8 cellular contexts compared by ENCODE assay signal in genomic region chr11:7548659-7549283, GRCh38. TPM values are rescaled to one million over a fixed set of nuclear protein-coding genes. Genes with fewer than 3 reads are reported as not detected.
DNase-seq lines count a peak whose midpoint lies in the region; ATAC-seq, FAIRE-seq and TF ChIP-seq lines count a peak whose summit lies in the region.

No MANE protein-coding gene starts in this region.

- RAD21 ChIA-PET in GM12878 (lab: Charles Lee; ENCODE audit: unreplicated experiment): interaction anchor here (1.0 to 6.3 kb wide), 10 partner anchors 11 to 196 kb away, joined by 3 to 46 read pairs (median 5); partner anchors contain the start of gene PPFIBP2

- BruUV-seq in GM12878 (replicated peaks; lab: Mats Ljungman, UMichigan): no TSS peak

- H3K27ac ChIP-seq in GM12878 (ENCODE audit: control insufficient read depth, insufficient read depth) (no peak overlapping the region; the same call in 1 of the 2 replicates), osteoblast (ENCODE audit: low read depth, low read length) (no peak overlapping the region)

- H3K9ac ChIP-seq in GM12878 (ENCODE audit: control insufficient read depth, insufficient read depth, low read length): no peak overlapping the region

- H4K20me1 ChIP-seq in GM12878 (ENCODE audit: control insufficient read depth, insufficient read depth): no peaks in the 10 kb centered on the region; the same call in none of the 2 replicates
- no peaks in the 10 kb centered on the region for H4K20me1 ChIP-seq in osteoblast (ENCODE audit: insufficient read depth, low read length)

- CTCF ChIA-PET in GM12878 (lab: Yijun Ruan, JAX): interaction anchor here (0.8 to 4.6 kb wide), 21 partner anchors 9 to 196 kb away, joined by 3 to 33 read pairs (median 4); partner anchors contain the start of gene PPFIBP2

- no peak for TF ChIP-seq POLR2A in GM12878 (IDR thresholded peaks at IDR 0.05; ENCODE audit: low read depth, low read length)

- H3K4me1 Mint-ChIP-seq in stimulated activated naive B cell treated with anti-CD40 and anti-IgM and Interleukin-4, amounts not matched to agents 10 μg/mL and 1 μg/mL and 100 μg/mL, for 72 hours: peaks cover 36 to 48% of the 10 kb centered on the region in 2 donors
- H3K4me1 Mint-ChIP-seq in mesothelial cell of epicardium: peaks cover 33% of the 10 kb centered on the region

- peak; percentile 79 for TF ChIP-seq RAD21 in GM12878 (IDR thresholded peaks at IDR 0.05; ENCODE audit: insufficient read depth, low read depth, low read length)

- H3K4me3 ChIP-seq in GM12875 (ENCODE audit: low read depth, low read length) (no peak overlapping the region), GM12878 (no peak overlapping the region), osteoblast (ENCODE audit: insufficient read depth, low read length) (no peak overlapping the region)

- no peak for FAIRE-seq in GM12878 (lab: Jason Lieb, UNC)

- POLR2A ChIA-PET in GM12878 (lab: Charles Lee): interaction anchor here (1.4 to 2.1 kb wide), 2 partner anchors 28 to 35 kb away, joined by 3 to 7 read pairs; partner anchors contain the start of gene PPFIBP2

- no peaks in the 10 kb centered on the region for H3K27me3 Mint-ChIP-seq in stimulated activated naive B cell treated with anti-CD40 and anti-IgM and Interleukin-4, amounts not matched to agents 10 μg/mL and 1 μg/mL and 100 μg/mL, for 72 hours
- no peaks in the 10 kb centered on the region for H3K27me3 Mint-ChIP-seq in mesothelial cell of epicardium (ENCODE audit: low read depth)

- in situ Hi-C loops in GM12878 (cut with MboI): no loop called here

- no peak for TF ChIP-seq EP300 in GM12878 (IDR thresholded peaks at IDR 0.05; ENCODE audit: borderline replicate concordance in 1 of 2, control insufficient read depth in 1 of 2, low read depth in 2 of 2, low read length in 2 of 2)

- 61% methylated on average over 7 of the region's 7 CpGs for WGBS in GM12878 (ENCODE audit: insufficient coverage, insufficient replicate concordance, low lambda C conversion rate, missing lambda C conversion rate)

- DNase-seq in GM12878 (ENCODE audit: low read depth, low spot score): no peak
- DNase-seq in stimulated activated naive B cell treated with anti-CD40 and anti-IgM and Interleukin-4, amounts not matched to agents 10 μg/mL and 1 μg/mL and 100 μg/mL, for 72 hours: peak; percentile 29
- DNase-seq in NCI-H524 treated with DMSO at 0.1 percent for 48 hours (lab: John Stamatoyannopoulos, UW): no peak
- no peak for DNase-seq in osteoblast (ENCODE audit: insufficient read length, low spot score, missing footprints)
- no peak for DNase-seq in mesothelial cell of epicardium (ENCODE audit: low spot score in 2 of 2, unreplicated experiment in 2 of 2)

- SMC1A ChIA-PET in GM12878 (lab: Charles Lee; ENCODE audit: uncharacterized antibody, unreplicated experiment): interaction anchor here (1.0 to 7.8 kb wide), 10 partner anchors 15 to 195 kb away, joined by 3 to 60 read pairs (median 4); partner anchors contain the start of gene PPFIBP2

- H3K4me1 ChIP-seq in GM12878 (ENCODE audit: control insufficient read depth, insufficient read depth, low read length) (peaks cover 7% of the 10 kb centered on the region), osteoblast (ENCODE audit: insufficient read depth, low read length) (peaks cover 12% of the 10 kb centered on the region)

- peaks cover 52% of the 10 kb centered on the region for H3K79me2 ChIP-seq in GM12878 (ENCODE audit: control insufficient read depth, insufficient read depth, low read length)
- no peaks in the 10 kb centered on the region for H3K79me2 ChIP-seq in osteoblast (ENCODE audit: insufficient read depth, low read length)

- no peaks in the 10 kb centered on the region for H3K9me3 Mint-ChIP-seq in stimulated activated naive B cell treated with anti-CD40 and anti-IgM and Interleukin-4, amounts not matched to agents 10 μg/mL and 1 μg/mL and 100 μg/mL, for 72 hours
- no peaks in the 10 kb centered on the region for H3K9me3 Mint-ChIP-seq in mesothelial cell of epicardium

- H3K4me2 ChIP-seq in GM12878 (ENCODE audit: control insufficient read depth, insufficient read depth) (no peak overlapping the region), osteoblast (ENCODE audit: insufficient read depth, low read length) (no peak overlapping the region)

- H3K27me3 ChIP-seq in GM12878 (replicated peaks in 1 of 2; ENCODE audit: control insufficient read depth in 2 of 2, insufficient read depth in 2 of 2, low read length in 1 of 2): no peaks in the 10 kb centered on the region
- no peaks in the 10 kb centered on the region for H3K27me3 ChIP-seq in osteoblast (ENCODE audit: insufficient read depth, low read length)

- intact Hi-C loops in GM12878 (cut with micrococcal nuclease; ENCODE audit: unreplicated experiment): loop anchor here (1.0 to 2.0 kb wide), 2 partner anchors 35 to 116 kb away; partner anchors contain the start of gene PPFIBP2

- TF ChIP-seq CTCF in GM12875 (IDR thresholded peaks at IDR 0.05; ENCODE audit: borderline replicate concordance, insufficient read depth, low read depth, low read length) (peak; percentile 82), GM12878 (IDR thresholded peaks at IDR 0.05 in 2 of 3, conservative IDR thresholded peaks at IDR 0.05 in 1 of 3; ENCODE audit: control insufficient read depth in 2 of 3, extremely low read depth in 1 of 3, insufficient read depth in 1 of 3, low read depth in 3 of 3, low read length in 3 of 3) (peak; percentile 70 to 75 (median 74)), osteoblast (IDR thresholded peaks at IDR 0.05; ENCODE audit: extremely low read depth, low read depth, low read length) (no peak), mesothelial cell of epicardium (IDR thresholded peaks at IDR 0.05; ENCODE audit: unreplicated experiment) (no peak)

- H2AFZ ChIP-seq in GM12878 (ENCODE audit: control insufficient read depth, low read depth, low read length): no peak overlapping the region
- no peak overlapping the region for H2AFZ ChIP-seq in osteoblast (ENCODE audit: low read length)

- no peak overlapping the region for H3K4me3 Mint-ChIP-seq in stimulated activated naive B cell treated with anti-CD40 and anti-IgM and Interleukin-4, amounts not matched to agents 10 μg/mL and 1 μg/mL and 100 μg/mL, for 72 hours
- H3K4me3 Mint-ChIP-seq in mesothelial cell of epicardium: no peak overlapping the region

- H3K9me3 ChIP-seq in GM12878 (replicated peaks; ENCODE audit: control insufficient read depth, insufficient read depth, low read length): no peaks in the 10 kb centered on the region
- no peaks in the 10 kb centered on the region for H3K9me3 ChIP-seq in osteoblast (ENCODE audit: low read depth, low read length)

- ATAC-seq in GM21390 (IDR thresholded peaks at IDR 0.05; ENCODE audit: unreplicated experiment) (peak; percentile 74), HG03558 (IDR thresholded peaks at IDR 0.05; ENCODE audit: extremely low read depth, unreplicated experiment) (peak; percentile 76), GM12878 (peak; percentile 97)
- ATAC-seq in stimulated activated naive B cell treated with anti-CD40 and anti-IgM and Interleukin-4, amounts not matched to agents 10 μg/mL and 1 μg/mL and 100 μg/mL, for 72 hours (replicated peaks): peak; percentile 94 to 95

- H3K36me3 ChIP-seq in GM12878 (ENCODE audit: control insufficient read depth in 2 of 2, insufficient read depth in 2 of 2, low read length in 1 of 2): peaks cover 4 to 20% of the 10 kb centered on the region in 2 experiments; a peak in 3 of 4 replicates
- H3K36me3 ChIP-seq in osteoblast (ENCODE audit: insufficient read depth, low read length): no peaks in the 10 kb centered on the region

- H3K36me3 Mint-ChIP-seq in stimulated activated naive B cell treated with anti-CD40 and anti-IgM and Interleukin-4, amounts not matched to agents 10 μg/mL and 1 μg/mL and 100 μg/mL, for 72 hours: peaks cover 38 to 73% of the 10 kb centered on the region in 2 donors
- H3K36me3 Mint-ChIP-seq in mesothelial cell of epicardium: peaks cover 8% of the 10 kb centered on the region

- H3K27ac Mint-ChIP-seq in stimulated activated naive B cell treated with anti-CD40 and anti-IgM and Interleukin-4, amounts not matched to agents 10 μg/mL and 1 μg/mL and 100 μg/mL, for 72 hours: no peak overlapping the region
- H3K27ac Mint-ChIP-seq in mesothelial cell of epicardium: no peak overlapping the region

TF ChIP-seq in GM12878, 131 proteins besides CTCF, POLR2A, EP300 and RAD21:
- TF ChIP-seq NR2C2 (IDR thresholded peaks at IDR 0.05; ENCODE audit: borderline replicate concordance, control insufficient read depth, insufficient read length, low read depth) (no peak), BHLHE40 (IDR thresholded peaks at IDR 0.05; ENCODE audit: borderline replicate concordance in 1 of 2, low read depth in 2 of 2, low read length in 1 of 2) (peak in 1 of 2 experiments; percentile 4; a peak in 1 of 4 replicates), PAX5 (IDR thresholded peaks at IDR 0.05; ENCODE audit: borderline replicate concordance, low read depth, low read length) (0 out of 2 replicates have a peak, but pooled peaks have one; percentile 9), IKZF1 (conservative IDR thresholded peaks at IDR 0.05) (0 out of 2 replicates have a peak, but pooled peaks have one; percentile 9), SMC3 (IDR thresholded peaks at IDR 0.05; ENCODE audit: borderline replicate concordance, low read length) (peak; percentile 77; the same call in 1 of the 2 replicates), MTA2 (IDR thresholded peaks at IDR 0.05; ENCODE audit: low read depth) (no peak)

RNA-seq across cellular contexts. Expression of gene PPFIBP2, which starts 35.0 kb away (rescaled TPM):
- total RNA-seq in GM12878 (2013; cell fraction: nucleolus; rRNA removed): 230 and 231 TPM in 2 replicates
- total RNA-seq in GM12878 (2014; rRNA removed) (41.2 and 44.3 TPM in 2 replicates), GM12878 (2014; rRNA removed; fragmentation: Illumina TruSeq; extraction: Trizol) (48.6 and 54.1 TPM in 2 replicates), GM12878 (2021) (45.2 and 52.5 TPM in 2 replicates), osteoblast (16.8 and 25.0 TPM in 2 replicates), mesothelial cell of epicardium (65.8 to 73.8 TPM (median 69.1 TPM) in 3 replicates)
- 26.0 TPM for polyA plus RNA-seq in GM12878 (2011; ENCODE audit: low read depth)
- polyA plus RNA-seq in GM12878 (2011; rRNA removed) (48.1 and 49.6 TPM in 2 replicates), GM12878 (2014; fragmentation: Illumina TruSeq; extraction: Trizol) (56.3 and 69.7 TPM in 2 replicates), GM12878 (2014; fragmentation: Nextera tagmentation; extraction: Ambion mirVana) (10 to 100 TPM; 17.3 to 22.3 TPM), GM12878 (2014; rRNA removed) (30.7 and 37.3 TPM in 2 replicates), GM12878 (2016; fragmentation: Nextera tagmentation; extraction: Ambion mirVana) (10 to 100 TPM; 28.1 to 35.7 TPM)
- polyA plus RNA-seq in GM12878 (2011; cell fraction: cytosol; rRNA removed): 40.3 and 54.5 TPM in 2 replicates
- polyA plus RNA-seq in GM12878 (2011; cell fraction: nucleus; rRNA removed): 107 and 148 TPM in 2 replicates
- 37.0 and 41.9 TPM in 2 replicates for polyA plus RNA-seq in GM12878 (2012)
- polyA minus RNA-seq in GM12878 (2011; rRNA and poly(A)+ RNA removed): 91.7 and 108 TPM in 2 replicates
- polyA minus RNA-seq in GM12878 (2011; cell fraction: cytosol; rRNA and poly(A)+ RNA removed): 24.9 and 39.3 TPM in 2 replicates
- polyA minus RNA-seq in GM12878 (2011; cell fraction: nucleus; rRNA and poly(A)+ RNA removed): 61.4 and 92.7 TPM in 2 replicates

Comparison
In these comparisons a context has a peak if more than half of its experiments do, and no peak if none do; other contexts are left out.
1. CTCF ChIP-seq: peak in GM12875 (single experiment) and GM12878 (3 of 3); none in osteoblast (single experiment) and mesothelial cell of epicardium (single experiment).
2. Peak in every context shown above with its lines, with median percentiles within 50 percentile points of each other: ATAC-seq.